Comparison of ENCODE assay signal across 8 cellular contexts in the genomic region with DNA sequence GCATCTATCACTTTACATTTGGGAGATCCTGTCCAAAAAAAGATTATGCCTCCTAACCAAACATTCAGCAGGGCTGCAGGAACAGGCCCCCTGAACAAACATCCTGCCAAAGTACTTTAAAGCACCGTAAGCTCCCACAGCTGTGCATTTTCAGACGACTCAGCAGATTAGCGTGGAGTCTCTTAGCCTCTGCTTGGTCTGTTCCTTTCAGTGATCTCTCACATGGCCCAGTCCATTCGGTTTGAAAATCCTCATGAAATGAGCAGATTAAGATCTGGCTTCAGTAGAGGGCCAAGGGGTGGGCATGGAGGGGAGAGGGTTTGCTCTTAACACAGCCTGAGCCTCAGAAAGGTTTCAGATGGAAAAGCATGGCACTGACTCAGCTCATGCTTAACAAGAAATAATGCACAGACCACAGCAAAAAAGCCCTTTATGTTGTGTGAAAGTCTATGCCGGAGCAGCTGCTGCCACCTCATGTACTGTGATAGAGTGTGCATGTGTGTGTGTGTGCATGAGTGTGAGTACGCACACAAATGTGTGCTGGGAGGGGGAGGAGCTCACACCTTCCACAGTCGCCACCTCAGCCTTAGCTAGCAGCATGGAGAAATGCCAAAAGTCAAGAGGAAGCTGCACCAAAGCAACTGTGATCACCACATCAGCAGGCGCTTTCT.
A peak's percentile ranks its signal among the peaks of the same experiment; 100 is the strongest.
DNase-seq lines count a peak whose midpoint lies in the region; ATAC-seq and TF ChIP-seq lines count a peak whose summit lies in the region.
"Not testable (repeated sequence)": the region's sequence is repeated elsewhere in the genome, so short reads cannot be mapped to it uniquely, and the experiment has no call there.

No MANE protein-coding gene starts in this region.

- ATAC-seq in GM19452 (IDR thresholded peaks at IDR 0.05; ENCODE audit: unreplicated experiment): peak; percentile 78
- peak; percentile 75 for ATAC-seq in HG02938 (IDR thresholded peaks at IDR 0.05; ENCODE audit: unreplicated experiment)

- peak overlapping the region in 7 of 8 donors; percentile 51 to 89 (median 72) for H3K27ac Mint-ChIP-seq in CD8-positive, alpha-beta memory T cell
- not testable (repeated sequence) for H3K27ac Mint-ChIP-seq in activated CD4-positive, alpha-beta memory T cell treated with anti-CD3 and anti-CD28 coated beads, Interleukin-2, amount 10 ng/mL, durations not matched to agents 7 days and 5 days; MCF 10A (ENCODE audit: low read depth, unreplicated experiment)

- CTCF ChIA-PET in CD8-positive, alpha-beta memory T cell (lab: Charles Lee); activated CD4-positive, alpha-beta memory T cell treated with anti-CD3 and anti-CD28 coated beads, Interleukin-2, amount 10 ng/mL, durations not matched to agents 7 days and 5 days (lab: Charles Lee); MCF 10A (lab: Yijun Ruan, JAX): not testable (repeated sequence)

- not testable (repeated sequence) for H3K4me1 ChIP-seq in CD8-positive, alpha-beta memory T cell (ENCODE audit: insufficient read depth, low read length)

- not testable (repeated sequence) for H3K36me3 Mint-ChIP-seq in CD8-positive, alpha-beta memory T cell; activated CD4-positive, alpha-beta memory T cell treated with anti-CD3 and anti-CD28 coated beads, Interleukin-2, amount 10 ng/mL, durations not matched to agents 7 days and 5 days (ENCODE audit: low read depth); MCF 10A (ENCODE audit: insufficient read depth, unreplicated experiment)

- H3K4me3 Mint-ChIP-seq in CD8-positive, alpha-beta memory T cell: peak overlapping the region; percentile 10 to 83 (median 55)
- not testable (repeated sequence) for H3K4me3 Mint-ChIP-seq in activated CD4-positive, alpha-beta memory T cell treated with anti-CD3 and anti-CD28 coated beads, Interleukin-2, amount 10 ng/mL, durations not matched to agents 7 days and 5 days; MCF 10A (ENCODE audit: unreplicated experiment)

- H3K36me3 ChIP-seq in CD8-positive, alpha-beta memory T cell (ENCODE audit: insufficient read depth, low read length): not testable (repeated sequence)

- not testable (repeated sequence) for H3K27me3 ChIP-seq in CD8-positive, alpha-beta memory T cell (ENCODE audit: insufficient read depth, low read length, poor library complexity, severe bottlenecking)

- H3K4me3 ChIP-seq in CD8-positive, alpha-beta memory T cell (ENCODE audit: low read length); Jurkat, Clone E6-1 (ENCODE audit: low read length): not testable (repeated sequence)

- not testable (repeated sequence) for BruUV-seq in MCF 10A (replicated peaks; lab: Mats Ljungman, UMichigan)

- intact Hi-C loops in MCF 10A (cut with micrococcal nuclease): not testable (repeated sequence)

- H3K9me3 Mint-ChIP-seq in CD8-positive, alpha-beta memory T cell; activated CD4-positive, alpha-beta memory T cell treated with anti-CD3 and anti-CD28 coated beads, Interleukin-2, amount 10 ng/mL, durations not matched to agents 7 days and 5 days; MCF 10A (ENCODE audit: unreplicated experiment): not testable (repeated sequence)

- peaks cover 11 to 19% (median 15%) of the 10 kb centered on the region in 3 donors for H3K4me1 Mint-ChIP-seq in CD8-positive, alpha-beta memory T cell
- not testable (repeated sequence) for H3K4me1 Mint-ChIP-seq in activated CD4-positive, alpha-beta memory T cell treated with anti-CD3 and anti-CD28 coated beads, Interleukin-2, amount 10 ng/mL, durations not matched to agents 7 days and 5 days; MCF 10A (ENCODE audit: insufficient read depth, unreplicated experiment)

- not testable (repeated sequence) for H3K27ac ChIP-seq in CD8-positive, alpha-beta memory T cell (ENCODE audit: low read depth, low read length)

- POLR2A ChIA-PET in CD8-positive, alpha-beta memory T cell (lab: Charles Lee); activated CD4-positive, alpha-beta memory T cell treated with anti-CD3 and anti-CD28 coated beads, Interleukin-2, amount 10 ng/mL, durations not matched to agents 7 days and 5 days (lab: Charles Lee); MCF 10A (lab: Yijun Ruan, JAX): not testable (repeated sequence)

- not testable (repeated sequence) for TF ChIP-seq CTCF in MCF 10A (IDR thresholded peaks at IDR 0.05; ENCODE audit: unreplicated experiment)

- peak; percentile 13 to 67 (median 14) for DNase-seq in CD8-positive, alpha-beta memory T cell
- DNase-seq in Jurkat, Clone E6-1 (ENCODE audit: low read depth, low spot score): peak; percentile 56
- DNase-seq in activated CD4-positive, alpha-beta memory T cell treated with anti-CD3 and anti-CD28 coated beads, Interleukin-2, amount 10 ng/mL, durations not matched to agents 7 days and 5 days: peak; percentile 28
- DNase-seq in MCF 10A (ENCODE audit: unreplicated experiment): peak; percentile 15
- DNase-seq in kidney tubule cell (ENCODE audit: low spot score): peak; percentile 41
- DNase-seq in stimulated activated CD4-positive, alpha-beta T cell treated with anti-CD3 and anti-CD28 coated beads, Interleukin-15, amount 100 ng/mL, for 24 hours: peak; percentile 42

- not testable (repeated sequence) for H3K27me3 Mint-ChIP-seq in CD8-positive, alpha-beta memory T cell; activated CD4-positive, alpha-beta memory T cell treated with anti-CD3 and anti-CD28 coated beads, Interleukin-2, amount 10 ng/mL, durations not matched to agents 7 days and 5 days; MCF 10A (ENCODE audit: insufficient read depth, unreplicated experiment)

- H3K9me3 ChIP-seq in CD8-positive, alpha-beta memory T cell (ENCODE audit: low read length): not testable (repeated sequence)
